In genomic region chr6:36246511-36247268, GRCh38 we compare ENCODE assay signal across 23 cellular contexts. TPM values are rescaled to one million over a fixed set of nuclear protein-coding genes. Genes with fewer than 3 reads are reported as not detected.
DNase-seq lines count a peak whose midpoint lies in the region; FAIRE-seq and TF ChIP-seq lines count a peak whose summit lies in the region.
"Had no signal": no experiment of that assay in that cellular context is flagged by ENCODE, and none has a peak within 500 bp of the region (broad histone marks: within the 10 kb centered on the region; RNA-seq: fewer than 3 reads in every experiment).

No MANE protein-coding gene starts in this region.

- H3K4me1 ChIP-seq in thymus (ENCODE audit: control insufficient read depth, insufficient read depth, low read length): no peaks in the 10 kb centered on the region
- H3K4me1 ChIP-seq: right atrium auricular region had no signal

- no peak overlapping the region for H3K4me3 ChIP-seq in thymus (ENCODE audit: low read length)
- H3K4me3 ChIP-seq: right atrium auricular region, tibial artery had no signal

- no peak overlapping the region for H3K27ac Mint-ChIP-seq in activated naive CD4-positive, alpha-beta T cell treated with anti-CD3 and anti-CD28 coated beads for 36 hours
- H3K27ac Mint-ChIP-seq: activated naive CD8-positive, alpha-beta T cell treated with anti-CD3 and anti-CD28 coated beads for 36 hours; activated T-cell treated with anti-CD3 and anti-CD28 coated beads, Interleukin-2, amount 50 U/mL, for 24 hours; CD8-positive, alpha-beta T cell had no signal

- intact Hi-C loops in activated naive CD4-positive, alpha-beta T cell treated with anti-CD3 and anti-CD28 coated beads for 36 hours (cut with micrococcal nuclease): no loop called here

- H3K27ac ChIP-seq in VCaP: peak overlapping the region; percentile 61
- H3K27ac ChIP-seq in thymus (ENCODE audit: low read depth): peak overlapping the region; percentile 43
- H3K27ac ChIP-seq: right atrium auricular region, tibial artery had no signal

- peak; percentile 72 for DNase-seq in SIG-M5 treated with dmso at 0.1 percent for 504 hours (lab: John Stamatoyannopoulos, UW; ENCODE audit: unreplicated experiment)
- no peak for DNase-seq in SIG-M5 (lab: John Stamatoyannopoulos, UW)
- DNase-seq in islet precursor cell: peak; percentile 50
- no peak for DNase-seq in GM19238 (ENCODE audit: insufficient read length, low spot score)
- DNase-seq in D721Med (ENCODE audit: insufficient read length, low spot score): no peak
- no peak for DNase-seq in activated naive CD4-positive, alpha-beta T cell treated with anti-CD3 and anti-CD28 coated beads for 36 hours
- DNase-seq: activated CD4-positive, alpha-beta T cell treated with anti-CD3 and anti-CD28 coated beads, Interleukin-2, amount 50 U/mL, for 1 hour; activated naive CD8-positive, alpha-beta T cell treated with anti-CD3 and anti-CD28 coated beads for 36 hours; activated T-cell treated with anti-CD3 and anti-CD28 coated beads, Interleukin-2, amount 50 U/mL, for 24 hours; CD8-positive, alpha-beta T cell; effector CD8-positive, alpha-beta T cell; foreskin melanocyte; NCI-H1105 treated with DMSO at 0.1 percent for 48 hours; NCI-H2227 treated with DMSO at 0.1 percent for 48 hours; Right ventricle myocardium superior; stimulated activated CD4-positive, alpha-beta T cell treated with anti-CD3 and anti-CD28 coated beads, Interleukin-4, amount 100 ng/mL, for 1 hour; T-helper 9 cell; tibial artery had no signal

- CTCF ChIA-PET in activated naive CD4-positive, alpha-beta T cell treated with anti-CD3 and anti-CD28 coated beads for 36 hours (lab: Charles Lee): interaction anchor here (0.7 to 1.5 kb wide), 2 partner anchors 112 to 192 kb away, joined by 3 read pairs; no protein-coding TSS in a partner anchor

- H3K9me3 Mint-ChIP-seq in activated naive CD4-positive, alpha-beta T cell treated with anti-CD3 and anti-CD28 coated beads for 36 hours: no peaks in the 10 kb centered on the region
- H3K9me3 Mint-ChIP-seq: activated naive CD8-positive, alpha-beta T cell treated with anti-CD3 and anti-CD28 coated beads for 36 hours; activated T-cell treated with anti-CD3 and anti-CD28 coated beads, Interleukin-2, amount 50 U/mL, for 24 hours; CD8-positive, alpha-beta T cell; naive thymus-derived CD8-positive, alpha-beta T cell had no signal

- no peak overlapping the region for H3K4me3 Mint-ChIP-seq in activated naive CD4-positive, alpha-beta T cell treated with anti-CD3 and anti-CD28 coated beads for 36 hours
- H3K4me3 Mint-ChIP-seq: activated naive CD8-positive, alpha-beta T cell treated with anti-CD3 and anti-CD28 coated beads for 36 hours; activated T-cell treated with anti-CD3 and anti-CD28 coated beads, Interleukin-2, amount 50 U/mL, for 24 hours; CD8-positive, alpha-beta T cell; naive thymus-derived CD8-positive, alpha-beta T cell had no signal

- 95% methylated on average over 21 of the region's 21 CpGs for WGBS in thymus

- no peaks in the 10 kb centered on the region for H3K36me3 ChIP-seq in thymus (ENCODE audit: control insufficient read depth, insufficient read depth)
- H3K36me3 ChIP-seq: right atrium auricular region, tibial artery had no signal

- H3K4me1 Mint-ChIP-seq in activated naive CD4-positive, alpha-beta T cell treated with anti-CD3 and anti-CD28 coated beads for 36 hours (ENCODE audit: low read depth): peaks cover 7% of the 10 kb centered on the region

- H3K36me3 Mint-ChIP-seq in activated naive CD4-positive, alpha-beta T cell treated with anti-CD3 and anti-CD28 coated beads for 36 hours (ENCODE audit: low read depth): no peaks in the 10 kb centered on the region
- H3K36me3 Mint-ChIP-seq: activated naive CD8-positive, alpha-beta T cell treated with anti-CD3 and anti-CD28 coated beads for 36 hours; CD8-positive, alpha-beta T cell; naive thymus-derived CD8-positive, alpha-beta T cell had no signal

- peaks cover 3% of the 10 kb centered on the region for H3K27me3 Mint-ChIP-seq in activated naive CD4-positive, alpha-beta T cell treated with anti-CD3 and anti-CD28 coated beads for 36 hours (ENCODE audit: low read depth)
- H3K27me3 Mint-ChIP-seq: activated T-cell treated with anti-CD3 and anti-CD28 coated beads, Interleukin-2, amount 50 U/mL, for 24 hours had no signal

- FAIRE-seq in D721Med (lab: Jason Lieb, UNC): no peak

- no peaks in the 10 kb centered on the region for H3K9me3 ChIP-seq in thymus (ENCODE audit: control insufficient read depth)
- H3K9me3 ChIP-seq: right atrium auricular region, tibial artery had no signal

- no peaks in the 10 kb centered on the region for H3K27me3 ChIP-seq in thymus (ENCODE audit: control insufficient read depth, insufficient read depth)
- H3K27me3 ChIP-seq: right atrium auricular region, tibial artery had no signal

- no peak for TF ChIP-seq CTCF in VCaP (conservative IDR thresholded peaks at IDR 0.05)
- no peak for TF ChIP-seq CTCF in D721Med (IDR thresholded peaks at IDR 0.05; ENCODE audit: insufficient read depth, missing control alignments)

RNA-seq across cellular contexts. Expression of gene PNPLA1, which starts 23.2 kb away (rescaled TPM):
- polyA plus RNA-seq in thymus: 0.21 TPM
- total RNA-seq in activated naive CD4-positive, alpha-beta T cell treated with anti-CD3 and anti-CD28 coated beads for 36 hours: not detected
- total RNA-seq: A172; activated naive CD8-positive, alpha-beta T cell treated with anti-CD3 and anti-CD28 coated beads for 36 hours; naive thymus-derived CD8-positive, alpha-beta T cell; Right ventricle myocardium superior had no signal
- polyA plus RNA-seq: naive thymus-derived CD8-positive, alpha-beta T cell had no signal

RNA-seq across cellular contexts. Expression of gene BRPF3, which starts 50.1 kb away (rescaled TPM):
- 9.9 TPM for polyA plus RNA-seq in thymus
- 10 to 100 TPM; 15.3 to 15.9 TPM for total RNA-seq in activated naive CD4-positive, alpha-beta T cell treated with anti-CD3 and anti-CD28 coated beads for 36 hours

Comparison
In these comparisons a context has a peak if more than half of its experiments do, and no peak if none do; other contexts are left out.
1. DNase-seq: peak in SIG-M5 treated with dmso at 0.1 percent for 504 hours (single experiment) and islet precursor cell (single experiment); none in SIG-M5 (single experiment), GM19238 (single experiment), D721Med (single experiment) and activated naive CD4-positive, alpha-beta T cell treated with anti-CD3 and anti-CD28 coated beads for 36 hours (single experiment).